Comparison of ENCODE assay signal across 8 cellular contexts in genomic region chr1:156213644-156213966, GRCh38. TPM values are rescaled to one million over a fixed set of nuclear protein-coding genes. Genes with fewer than 3 reads are reported as not detected.
DNase-seq lines count a peak whose midpoint lies in the region; ATAC-seq, FAIRE-seq and TF ChIP-seq lines count a peak whose summit lies in the region.

No MANE protein-coding gene starts in this region.

- peaks cover 12% of the 10 kb centered on the region for H3K4me1 Mint-ChIP-seq in mesothelial cell of epicardium

- H3K4me3 ChIP-seq in left ventricle myocardium inferior (peak overlapping the region; percentile 86), mammary epithelial cell (replicated peaks in 1 of 3; ENCODE audit: insufficient read depth in 1 of 3, low read depth in 2 of 3, low read length in 3 of 3) (peak overlapping the region; percentile 44 to 91 (median 53))

- TF ChIP-seq CTCF in left ventricle myocardium inferior (IDR thresholded peaks at IDR 0.05; ENCODE audit: borderline replicate concordance) (no peak), mammary epithelial cell (conservative IDR thresholded peaks at IDR 0.05 in 1 of 2, IDR thresholded peaks at IDR 0.05 in 1 of 2; ENCODE audit: extremely low read depth in 1 of 2, insufficient read depth in 1 of 2, low read depth in 1 of 2, low read length in 2 of 2) (no peak), mesothelial cell of epicardium (IDR thresholded peaks at IDR 0.05; ENCODE audit: unreplicated experiment) (no peak)

- whole genome bisulfite sequencing in mammary epithelial cell (ENCODE audit: low coverage, missing lambda C conversion rate), result 4% methylated on average over 11 of the region's 11 CpGs

- H3K4me2 ChIP-seq in mammary epithelial cell (ENCODE audit: insufficient read depth, low read depth, low read length), result peak overlapping the region; percentile 98

- H3K27me3 ChIP-seq in left ventricle myocardium inferior (ENCODE audit: low read depth) (no peaks in the 10 kb centered on the region), mammary epithelial cell (ENCODE audit: insufficient read depth, low read length) (no peaks in the 10 kb centered on the region)

- no peaks in the 10 kb centered on the region for H4K20me1 ChIP-seq in mammary epithelial cell (ENCODE audit: insufficient read depth, low read length)

- peak overlapping the region; percentile 100 for H3K27ac Mint-ChIP-seq in mesothelial cell of epicardium

- H3K36me3 Mint-ChIP-seq in mesothelial cell of epicardium, result peaks cover 12% of the 10 kb centered on the region

- no peaks in the 10 kb centered on the region for H3K9me3 ChIP-seq in left ventricle myocardium inferior (replicated peaks)
- no peaks in the 10 kb centered on the region for H3K9me3 ChIP-seq in mammary epithelial cell (replicated peaks; ENCODE audit: insufficient read depth, low read length)

- FAIRE-seq in GM19239 (lab: Jason Lieb, UNC), result no peak

- H3K36me3 ChIP-seq in left ventricle myocardium inferior (peaks cover 29% of the 10 kb centered on the region), mammary epithelial cell (ENCODE audit: insufficient read depth, low read length) (no peaks in the 10 kb centered on the region)

- CTCF ChIA-PET in mammary epithelial cell (lab: Charles Lee; ENCODE audit: low non-redundant PET), result no interaction called here

- no TSS peak for BruUV-seq in mammary epithelial cell (replicated peaks; lab: Mats Ljungman, UMichigan)

- dilution Hi-C loops in mammary epithelial cell (cut with HindIII; ENCODE audit: low sequenced_read_pairs), result no loop called here

- no peaks in the 10 kb centered on the region for H3K9me3 Mint-ChIP-seq in mesothelial cell of epicardium

- peak overlapping the region; percentile 87 for H2AFZ ChIP-seq in mammary epithelial cell (ENCODE audit: low read depth, low read length)

- no peaks in the 10 kb centered on the region for H3K27me3 Mint-ChIP-seq in mesothelial cell of epicardium (ENCODE audit: low read depth)

- peaks cover 13% of the 10 kb centered on the region for H3K79me2 ChIP-seq in mammary epithelial cell (ENCODE audit: insufficient read depth, low read length)

- H3K4me3 Mint-ChIP-seq in mesothelial cell of epicardium, result peak overlapping the region; percentile 94

- in situ Hi-C loops in mammary epithelial cell (cut with MboI; ENCODE audit: low sequenced_read_pairs in 2 of 2), result no loop called here

- no peak for ATAC-seq in Right ventricle myocardium inferior

- intact Hi-C loops in left ventricle myocardium inferior (cut with micrococcal nuclease) (no loop called here), Right ventricle myocardium inferior (cut with DNase I) (loop anchor here (5.0 kb wide), 1 partner anchor 51 kb away; no protein-coding TSS in a partner anchor), mammary epithelial cell (cut with micrococcal nuclease) (loop anchor here (10.0 kb wide), 1 partner anchor 279 kb away; the partner anchor contains the start of gene KHDC4)

- DNase-seq in left ventricle myocardium inferior (no peak), Right ventricle myocardium inferior (ENCODE audit: missing footprints) (no peak), mammary epithelial cell (no peak), mesothelial cell of epicardium (ENCODE audit: low spot score in 2 of 2, unreplicated experiment in 2 of 2) (no peak), GM19240 (ENCODE audit: insufficient read length, low spot score) (no peak), NOMO-1 (lab: John Stamatoyannopoulos, UW; ENCODE audit: unreplicated experiment in 2 of 2) (no peak), GM19239 (ENCODE audit: insufficient read length, low spot score) (no peak), DMS 273 (lab: John Stamatoyannopoulos, UW; ENCODE audit: unreplicated experiment) (no peak)

- H3K4me1 ChIP-seq in left ventricle myocardium inferior (peaks cover 39% of the 10 kb centered on the region), mammary epithelial cell (ENCODE audit: insufficient read depth, low read length) (peaks cover 28% of the 10 kb centered on the region)

- H3K9ac ChIP-seq in mammary epithelial cell (ENCODE audit: insufficient read depth, low read length), result peak overlapping the region; percentile 92

- H3K27ac ChIP-seq in left ventricle myocardium inferior (replicated peaks), result peak overlapping the region; percentile 97
- H3K27ac ChIP-seq in mammary epithelial cell (ENCODE audit: insufficient read depth, low read depth, low read length), result peak overlapping the region; percentile 87

RNA-seq across cellular contexts. Expression of gene PMF1, which starts 0.8 kb away (rescaled TPM):
- 55.8 TPM for total RNA-seq in left ventricle myocardium inferior
- total RNA-seq in Right ventricle myocardium inferior, result 68.6 TPM
- total RNA-seq in mammary epithelial cell, result 10 to 100 TPM; 23.8 to 33.2 TPM
- polyA plus RNA-seq in mammary epithelial cell, result 53.0 TPM
- polyA minus RNA-seq in mammary epithelial cell, result 15.9 TPM
- 73.4 to 74.8 TPM (median 74.6 TPM) in 3 replicates for total RNA-seq in mesothelial cell of epicardium

RNA-seq across cellular contexts. Expression of gene SLC25A44, which starts 19.7 kb away (rescaled TPM):
- total RNA-seq in left ventricle myocardium inferior, result 14.4 TPM
- total RNA-seq in Right ventricle myocardium inferior, result 16.3 TPM
- total RNA-seq in mammary epithelial cell, result 10 to 100 TPM; 15.8 to 18.5 TPM
- polyA plus RNA-seq in mammary epithelial cell, result 29.2 TPM
- 25.3 TPM for polyA minus RNA-seq in mammary epithelial cell
- 15.4 to 18.7 TPM (median 18.4 TPM) in 3 replicates for total RNA-seq in mesothelial cell of epicardium

RNA-seq across cellular contexts. Expression of gene BGLAP, which starts 28.4 kb away (rescaled TPM):
- total RNA-seq in left ventricle myocardium inferior, result 0.30 TPM
- total RNA-seq in Right ventricle myocardium inferior, result 0.32 TPM
- total RNA-seq in mammary epithelial cell, result not detected
- 0.29 TPM for polyA plus RNA-seq in mammary epithelial cell
- polyA minus RNA-seq in mammary epithelial cell, result not detected
- 5.8 to 7.3 TPM (median 6.8 TPM) in 3 replicates for total RNA-seq in mesothelial cell of epicardium

RNA-seq across cellular contexts. Expression of gene PAQR6, which starts 34.3 kb away (rescaled TPM):
- 0.47 TPM for total RNA-seq in left ventricle myocardium inferior
- 0.54 TPM for total RNA-seq in Right ventricle myocardium inferior
- total RNA-seq in mammary epithelial cell, result 1 to 10 TPM; 2.8 to 7.6 TPM
- 1.6 TPM for polyA plus RNA-seq in mammary epithelial cell
- polyA minus RNA-seq in mammary epithelial cell, result 1.2 TPM
- 30.1 to 32.0 TPM (median 30.7 TPM) in 3 replicates for total RNA-seq in mesothelial cell of epicardium
